1 cellular context compared by ENCODE assay signal in the genomic region with DNA sequence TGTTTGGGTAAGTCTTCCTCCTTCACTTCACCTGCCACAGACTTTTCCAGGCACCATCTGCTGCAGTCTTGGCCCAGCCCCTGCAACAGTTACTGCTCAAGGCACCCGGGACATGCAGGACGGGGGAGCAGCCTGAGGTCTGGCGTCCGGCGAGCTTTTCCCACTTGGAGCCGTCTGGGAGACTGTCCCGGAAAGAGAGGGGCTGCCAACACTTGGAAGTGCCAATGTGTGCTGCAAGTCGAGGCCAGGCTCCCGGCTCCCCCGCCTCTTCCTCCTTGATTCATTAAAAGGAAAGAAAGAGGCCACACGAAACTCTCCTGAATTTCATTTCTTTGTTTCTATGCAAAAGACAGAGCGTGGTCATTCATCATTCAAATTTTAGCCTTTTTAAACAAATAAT.
TF ChIP-seq lines count a peak whose summit lies in the region.

No MANE protein-coding gene starts in this region.

TF ChIP-seq in SK-N-SH, 30 proteins besides CTCF, POLR2A, EP300 and RAD21 (continued from another document):
- TF ChIP-seq, protein P1, sequence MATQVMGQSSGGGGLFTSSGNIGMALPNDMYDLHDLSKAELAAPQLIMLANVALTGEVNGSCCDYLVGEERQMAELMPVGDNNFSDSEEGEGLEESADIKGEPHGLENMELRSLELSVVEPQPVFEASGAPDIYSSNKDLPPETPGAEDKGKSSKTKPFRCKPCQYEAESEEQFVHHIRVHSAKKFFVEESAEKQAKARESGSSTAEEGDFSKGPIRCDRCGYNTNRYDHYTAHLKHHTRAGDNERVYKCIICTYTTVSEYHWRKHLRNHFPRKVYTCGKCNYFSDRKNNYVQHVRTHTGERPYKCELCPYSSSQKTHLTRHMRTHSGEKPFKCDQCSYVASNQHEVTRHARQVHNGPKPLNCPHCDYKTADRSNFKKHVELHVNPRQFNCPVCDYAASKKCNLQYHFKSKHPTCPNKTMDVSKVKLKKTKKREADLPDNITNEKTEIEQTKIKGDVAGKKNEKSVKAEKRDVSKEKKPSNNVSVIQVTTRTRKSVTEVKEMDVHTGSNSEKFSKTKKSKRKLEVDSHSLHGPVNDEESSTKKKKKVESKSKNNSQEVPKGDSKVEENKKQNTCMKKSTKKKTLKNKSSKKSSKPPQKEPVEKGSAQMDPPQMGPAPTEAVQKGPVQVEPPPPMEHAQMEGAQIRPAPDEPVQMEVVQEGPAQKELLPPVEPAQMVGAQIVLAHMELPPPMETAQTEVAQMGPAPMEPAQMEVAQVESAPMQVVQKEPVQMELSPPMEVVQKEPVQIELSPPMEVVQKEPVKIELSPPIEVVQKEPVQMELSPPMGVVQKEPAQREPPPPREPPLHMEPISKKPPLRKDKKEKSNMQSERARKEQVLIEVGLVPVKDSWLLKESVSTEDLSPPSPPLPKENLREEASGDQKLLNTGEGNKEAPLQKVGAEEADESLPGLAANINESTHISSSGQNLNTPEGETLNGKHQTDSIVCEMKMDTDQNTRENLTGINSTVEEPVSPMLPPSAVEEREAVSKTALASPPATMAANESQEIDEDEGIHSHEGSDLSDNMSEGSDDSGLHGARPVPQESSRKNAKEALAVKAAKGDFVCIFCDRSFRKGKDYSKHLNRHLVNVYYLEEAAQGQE (IDR thresholded peaks at IDR 0.05; ENCODE audit: low read depth, low read length): no peak
- TF ChIP-seq NFIC (IDR thresholded peaks at IDR 0.05; ENCODE audit: borderline replicate concordance) (no peak), GABPA (IDR thresholded peaks at IDR 0.05; ENCODE audit: low read depth) (no peak)
